ENCODE assay signal across 22 cellular contexts in genomic region chr22:47308886-47309285, GRCh38.
DNase-seq lines count a peak whose midpoint lies in the region; ATAC-seq and TF ChIP-seq lines count a peak whose summit lies in the region.
"Had no signal": no experiment of that assay in that cellular context is flagged by ENCODE, and none has a peak within 500 bp of the region (broad histone marks: within the 10 kb centered on the region; RNA-seq: fewer than 3 reads in every experiment).

No MANE protein-coding gene starts in this region.

- H3K36me3 Mint-ChIP-seq in immature natural killer cell, result no peaks in the 10 kb centered on the region
- H3K36me3 Mint-ChIP-seq: CD4-positive, CD25-positive, alpha-beta regulatory T cell; CD8-positive, alpha-beta memory T cell had no signal

- no peaks in the 10 kb centered on the region for H3K4me1 ChIP-seq in heart right ventricle
- H3K4me1 ChIP-seq: BE2C had no signal

- H3K27ac Mint-ChIP-seq in immature natural killer cell, result no peak overlapping the region
- H3K27ac Mint-ChIP-seq: CD4-positive, CD25-positive, alpha-beta regulatory T cell; CD8-positive, alpha-beta memory T cell; HFFc6 had no signal

- H3K27ac ChIP-seq in heart right ventricle, result no peak overlapping the region

- peaks cover 0 to 20% (median 7%) of the 10 kb centered on the region in 11 donors for H3K9me3 ChIP-seq in heart right ventricle
- H3K9me3 ChIP-seq: BE2C had no signal

- no peak for TF ChIP-seq POLR2A in erythroblast (IDR thresholded peaks at IDR 0.05; ENCODE audit: low read length)

- DNase-seq in cardiac septum (ENCODE audit: low spot score) (peak; percentile 68), heart right ventricle (no peak), mesenteric fat pad (ENCODE audit: low spot score) (peak; percentile 14), ureter (ENCODE audit: low spot score) (peak; percentile 2), erythroblast (lab: John Stamatoyannopoulos, UW) (no peak), immature natural killer cell (no peak)
- DNase-seq: ACHN; BE2C; C1 segment of cervical spinal cord; CD4-positive, CD25-positive, alpha-beta regulatory T cell; CD8-positive, alpha-beta memory T cell; COR-L47; DMS 273 treated with DMSO at 0.1 percent for 48 hours; DMS53; DND-41; EL; GOT3; H7; HFFc6 had no signal

- H3K27me3 Mint-ChIP-seq in immature natural killer cell (ENCODE audit: low read depth in 3 of 3), result peaks cover 2 to 9% (median 3%) of the 10 kb centered on the region in 3 donors

- no peaks in the 10 kb centered on the region for H3K36me3 ChIP-seq in heart right ventricle
- H3K36me3 ChIP-seq: BE2C had no signal

- H3K4me3 ChIP-seq in heart right ventricle, result no peak overlapping the region
- H3K4me3 ChIP-seq: GM12878 had no signal

- ATAC-seq in heart right ventricle, result no peak
- ATAC-seq: GM12878, HCT116, HepG2 had no signal

- intact Hi-C loops in cardiac septum (cut with DNase I) (no loop called here), heart right ventricle (cut with DNase I) (no loop called here)

- no peak for TF ChIP-seq CTCF in heart right ventricle (IDR thresholded peaks at IDR 0.05)

- peaks cover 0 to 2% (median 0%) of the 10 kb centered on the region in 6 donors for H3K9me3 Mint-ChIP-seq in immature natural killer cell
- H3K9me3 Mint-ChIP-seq: HFFc6 had no signal

- no peak overlapping the region for H3K4me3 Mint-ChIP-seq in immature natural killer cell
- H3K4me3 Mint-ChIP-seq: CD4-positive, CD25-positive, alpha-beta regulatory T cell; CD8-positive, alpha-beta memory T cell; HFFc6 had no signal

- WGBS in heart right ventricle, 2 donors, result 79 to 87% methylated on average over 2 of the region's 2 CpGs

- peaks cover 0 to 12% (median 0%) of the 10 kb centered on the region in 7 donors for H3K27me3 ChIP-seq in heart right ventricle
- H3K27me3 ChIP-seq: BE2C had no signal

- H3K4me1 Mint-ChIP-seq in immature natural killer cell, result no peaks in the 10 kb centered on the region
- H3K4me1 Mint-ChIP-seq: CD4-positive, CD25-positive, alpha-beta regulatory T cell; CD8-positive, alpha-beta memory T cell had no signal

Comparison
In these comparisons a context has a peak if more than half of its experiments do, and no peak if none do; other contexts are left out.
1. DNase-seq: peak in cardiac septum (single experiment), mesenteric fat pad (single experiment) and ureter (single experiment); none in heart right ventricle (0 of 2), erythroblast (0 of 2) and immature natural killer cell (0 of 3).